ENCODE assay signal across 14 cellular contexts in the genomic region with DNA sequence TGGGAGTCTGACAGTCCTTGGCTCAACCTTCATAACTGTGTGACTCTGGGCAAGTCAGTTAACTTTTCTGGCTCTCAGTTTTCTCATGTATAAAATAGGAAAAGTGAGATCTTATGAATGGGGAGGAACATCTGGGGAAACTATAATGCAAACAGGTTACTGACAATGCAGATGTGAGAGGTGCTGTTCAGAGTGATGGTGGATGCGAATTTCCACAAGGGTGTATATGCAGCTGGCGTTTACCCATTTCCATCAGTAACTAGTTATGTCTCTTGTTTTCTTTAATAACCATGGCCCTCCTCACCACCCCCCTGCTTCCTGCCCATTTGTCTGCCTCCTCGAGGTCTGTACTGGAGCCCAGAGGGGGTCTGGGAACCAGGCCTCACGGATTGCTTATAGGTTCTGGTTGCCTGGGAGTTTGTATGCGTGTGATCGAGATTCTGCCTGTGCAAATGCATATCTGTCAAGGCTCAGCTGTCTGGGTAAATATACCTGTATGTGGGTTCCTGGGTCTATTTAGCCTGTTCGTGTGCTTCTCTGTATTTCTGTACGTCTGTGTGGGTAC. TPM values are rescaled to one million over a fixed set of nuclear protein-coding genes. Genes with fewer than 3 reads are reported as not detected.
DNase-seq lines count a peak whose midpoint lies in the region; ATAC-seq and TF ChIP-seq lines count a peak whose summit lies in the region.
"Had no signal": no experiment of that assay in that cellular context is flagged by ENCODE, and none has a peak within 500 bp of the region (broad histone marks: within the 10 kb centered on the region; RNA-seq: fewer than 3 reads in every experiment).

No MANE protein-coding gene starts in this region.

- no peak overlapping the region for H4K91ac ChIP-seq in H9 (ENCODE audit: insufficient read length, low read depth, low read length)

- no peak overlapping the region for H3K4me3 ChIP-seq in A673 (ENCODE audit: low read depth, low read length, poor library complexity, severe bottlenecking)
- no peak overlapping the region for H3K4me3 ChIP-seq in dorsolateral prefrontal cortex

- H3K4me2 ChIP-seq in H9 (ENCODE audit: insufficient read depth, insufficient read length, low read length), result no peak overlapping the region

- H3K79me1 ChIP-seq in H9 (ENCODE audit: insufficient read depth, low read depth, low read length, poor library complexity, severe bottlenecking), result no peaks in the 10 kb centered on the region

- H3K9ac ChIP-seq in H9 (ENCODE audit: extremely low read depth, insufficient read length, low read length), result no peak overlapping the region

- H4K20me1 ChIP-seq in H9 (ENCODE audit: control insufficient read depth, insufficient read depth, insufficient read length), result no peaks in the 10 kb centered on the region

- no peak overlapping the region for H2AFZ ChIP-seq in H9 (ENCODE audit: low read length)

- no peak overlapping the region for H2BK12ac ChIP-seq in H9 (ENCODE audit: insufficient read length, low read depth, low read length)

- CTCF ChIA-PET in A673 (lab: Charles Lee), result interaction anchor here (3.6 kb wide), 1 partner anchor 8 kb away, joined by 33 read pairs; no protein-coding TSS in a partner anchor

- no peak overlapping the region for H3K4me3 Mint-ChIP-seq in H9
- peak overlapping the region; percentile 9 for H3K4me3 Mint-ChIP-seq in neural crest cell
- H3K4me3 Mint-ChIP-seq: CD14-positive monocyte had no signal

- no peak overlapping the region for H3K4ac ChIP-seq in H9 (ENCODE audit: low read depth, low read length)

- H3K27ac ChIP-seq in A673 (ENCODE audit: low read depth, low read length, poor library complexity, severe bottlenecking) (peak overlapping the region; percentile 70), H9 (ENCODE audit: insufficient read length, low read depth, low read length) (no peak overlapping the region), dorsolateral prefrontal cortex (peak overlapping the region in 48 of 59 donors; percentile 4 to 94 (median 86))

- intact Hi-C loops in A673 (cut with micrococcal nuclease; ENCODE audit: unreplicated experiment) (no loop called here), dorsolateral prefrontal cortex (cut with DNase I) (loop anchor here in 1 of 2 donors (5.0 kb wide), 1 partner anchor 103 kb away; no protein-coding TSS in a partner anchor)

- TF ChIP-seq CTCF in A673 (conservative IDR thresholded peaks at IDR 0.05; ENCODE audit: low read depth, low read length) (no peak), H9 (conservative IDR thresholded peaks at IDR 0.05) (no peak), dorsolateral prefrontal cortex (IDR thresholded peaks at IDR 0.05 in 54 of 56, conservative IDR thresholded peaks at IDR 0.05 in 2 of 56; ENCODE audit: low read depth in 1 of 56, partially characterized antibody in 56 of 56) (no peak), neural crest cell (conservative IDR thresholded peaks at IDR 0.05) (no peak)

- H3K27ac Mint-ChIP-seq in H9, result peak overlapping the region in 2 of 3 experiments; percentile 78 to 91; a peak in 5 of 7 replicates
- peak overlapping the region; percentile 73 for H3K27ac Mint-ChIP-seq in neural crest cell (ENCODE audit: unreplicated experiment)

- ATAC-seq in HG02623 (IDR thresholded peaks at IDR 0.05; ENCODE audit: unreplicated experiment), result no peak

- no peak overlapping the region for H3T11ph ChIP-seq in H9 (ENCODE audit: low read length)

- H2BK20ac ChIP-seq in H9 (ENCODE audit: low read depth, low read length, poor library complexity, severe bottlenecking), result no peak overlapping the region

- H2BK5ac ChIP-seq in H9 (ENCODE audit: insufficient read length, low read length), result no peak overlapping the region

- no CpG with 5 or more reads among the region's 8 CpGs for WGBS in H9 (ENCODE audit: extremely low coverage, insufficient read length, low lambda C conversion rate)

- POLR2A ChIA-PET in A673 (lab: Charles Lee; ENCODE audit: low non-redundant PET), result no interaction called here

- no peaks in the 10 kb centered on the region for H3K79me2 ChIP-seq in H9 (ENCODE audit: insufficient read depth, low read length)

- H3K36me3 Mint-ChIP-seq in H9 (ENCODE audit: insufficient read depth in 1 of 3, low read depth in 3 of 3), result no peaks in the 10 kb centered on the region; a peak in 1 of 7 replicates
- no peaks in the 10 kb centered on the region for H3K36me3 Mint-ChIP-seq in neural crest cell (ENCODE audit: low read depth)

- H3K23me2 ChIP-seq in H9 (ENCODE audit: insufficient read length, low read depth, low read length, poor library complexity, severe bottlenecking), result no peaks in the 10 kb centered on the region

- H3K27me3 ChIP-seq in A673 (replicated peaks; ENCODE audit: insufficient read depth, low read depth, low read length, poor library complexity) (no peaks in the 10 kb centered on the region), H9 (ENCODE audit: insufficient read depth, low read length) (no peaks in the 10 kb centered on the region), dorsolateral prefrontal cortex (no peaks in the 10 kb centered on the region)

- no peak overlapping the region for H3K14ac ChIP-seq in H9 (ENCODE audit: insufficient read depth, low read length)

- H3K4me1 Mint-ChIP-seq in H9 (peaks cover 64 to 82% of the 10 kb centered on the region in 2 experiments), neural crest cell (peaks cover 69% of the 10 kb centered on the region)

- no peak overlapping the region for H2AK5ac ChIP-seq in H9 (ENCODE audit: insufficient read length, low read length)

- H3K9me3 ChIP-seq in A673 (ENCODE audit: low read depth, low read length, poor library complexity, severe bottlenecking) (no peaks in the 10 kb centered on the region), H9 (ENCODE audit: control insufficient read depth, low read depth, low read length) (no peaks in the 10 kb centered on the region)

- H3K9me3 Mint-ChIP-seq in H9 (no peaks in the 10 kb centered on the region; a peak in 2 of 5 replicates), neural crest cell (no peaks in the 10 kb centered on the region)

- no peak overlapping the region for H3K56ac ChIP-seq in H9 (ENCODE audit: insufficient read length, low read depth, low read length)

- peak; percentile 49 for DNase-seq in A673 (ENCODE audit: low spot score)
- DNase-seq in H9, result no peak
- no peak for DNase-seq in dorsolateral prefrontal cortex
- DNase-seq in neural crest cell (ENCODE audit: low read depth, low spot score), result no peak
- no peak for DNase-seq in GDM1 (lab: John Stamatoyannopoulos, UW)
- DNase-seq in NCI-H2196 treated with DMSO at 0.1 percent for 48 hours (lab: John Stamatoyannopoulos, UW; ENCODE audit: unreplicated experiment), result no peak
- no peak for DNase-seq in AG20443 (ENCODE audit: low spot score)
- DNase-seq: activated gamma-delta T cell; kidney glomerular epithelial cell; NCI-H2081 treated with DMSO at 0.1 percent for 48 hours; stimulated activated CD4-positive, alpha-beta T cell treated with anti-CD3 and anti-CD28 coated beads, Interleukin-15, amount 100 ng/mL, for 24 hours; SW 1271 had no signal

- no peak overlapping the region for H3K23ac ChIP-seq in H9 (ENCODE audit: insufficient read length, low read depth, low read length)

- H3K27me3 Mint-ChIP-seq in H9 (ENCODE audit: low read depth) (no peaks in the 10 kb centered on the region), neural crest cell (ENCODE audit: low read depth) (no peaks in the 10 kb centered on the region)

- H4K5ac ChIP-seq in H9 (ENCODE audit: insufficient read length, low read depth, low read length), result no peak overlapping the region

- H3K4me1 ChIP-seq in A673 (ENCODE audit: insufficient read depth, low read length, poor library complexity, severe bottlenecking) (peaks cover 59% of the 10 kb centered on the region), H9 (ENCODE audit: insufficient read depth, low read length) (peaks cover 16% of the 10 kb centered on the region; the same call in 1 of the 2 replicates)

- no TSS peak for BruUV-seq in A673 (replicated peaks; lab: Mats Ljungman, UMichigan)

- H3K18ac ChIP-seq in H9 (ENCODE audit: insufficient read length, low read depth, low read length), result no peak overlapping the region

- H4K8ac ChIP-seq in H9 (replicated peaks; ENCODE audit: insufficient read length, low read depth, low read length), result no peak overlapping the region

- no peak overlapping the region for H2BK15ac ChIP-seq in H9 (ENCODE audit: low read depth, low read length)

- H2BK120ac ChIP-seq in H9 (ENCODE audit: low read depth, low read length, poor library complexity, severe bottlenecking), result no peak overlapping the region

- no peaks in the 10 kb centered on the region for H3K36me3 ChIP-seq in A673 (ENCODE audit: insufficient read depth, low read length, poor library complexity, severe bottlenecking)

RNA-seq across cellular contexts. Expression of a gene that starts 44.4 kb away (rescaled TPM):
- 33.2 and 34.2 TPM in 2 replicates for total RNA-seq in A673 (2021)
- 23.7 and 29.4 TPM in 2 replicates for total RNA-seq in H9 (2021)
- total RNA-seq in dorsolateral prefrontal cortex, result 100 to 1,000 TPM in 21 of 120 experiments, 10 to 100 TPM in 99; 57.6 to 160 (median 87.2) TPM
- total RNA-seq in neural crest cell, result 50.1 and 54.8 TPM in 2 replicates
